In the genomic region with DNA sequence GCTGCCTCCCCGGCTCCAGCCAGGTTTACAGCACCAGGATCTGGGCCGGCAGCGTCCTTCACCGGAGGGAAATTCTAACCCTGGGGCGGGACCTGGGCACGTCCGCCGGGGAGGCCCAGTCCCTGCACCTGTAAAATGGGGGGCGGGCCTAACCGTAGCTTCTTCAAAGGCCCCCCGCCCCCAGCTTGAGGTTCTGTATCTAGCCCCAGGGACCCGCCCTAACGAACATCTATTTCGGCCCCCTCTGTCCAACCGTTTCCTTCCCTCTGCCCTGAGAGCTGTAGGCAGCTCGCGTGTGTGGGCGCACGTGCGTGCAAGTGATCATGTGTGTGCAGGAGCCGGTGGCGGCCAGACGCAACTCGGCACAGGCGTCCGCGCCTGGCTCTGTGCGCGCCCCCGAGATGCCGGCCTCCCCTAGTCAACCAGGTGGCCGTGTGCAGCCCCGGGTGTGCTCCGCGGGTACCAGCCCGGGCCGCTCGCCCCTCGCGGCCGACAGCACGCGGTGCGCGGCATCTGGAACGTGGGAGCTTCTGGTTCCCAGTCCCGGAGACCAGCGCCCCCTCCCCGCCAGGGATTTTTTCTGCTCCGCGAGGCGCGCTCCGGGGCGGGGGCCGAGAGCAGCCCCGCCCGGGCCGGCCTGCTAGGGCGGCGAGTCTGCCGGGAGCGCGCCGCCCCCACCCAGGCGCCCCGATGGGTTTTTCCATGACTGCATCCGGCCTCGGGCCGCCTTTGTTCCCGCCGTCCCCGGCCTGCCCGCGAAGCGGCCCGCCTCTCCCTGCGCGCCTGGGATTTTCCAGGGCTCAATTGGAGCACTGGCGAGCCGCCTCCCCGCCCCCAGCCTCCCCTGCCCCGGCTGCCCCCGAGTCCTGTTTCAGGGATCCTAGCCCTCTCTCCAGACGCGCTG, we compare ENCODE assay signal across 8 cellular contexts. TPM values are rescaled to one million over a fixed set of nuclear protein-coding genes. Genes with fewer than 3 reads are reported as not detected.
DNase-seq lines count a peak whose midpoint lies in the region; ATAC-seq and TF ChIP-seq lines count a peak whose summit lies in the region.

No MANE protein-coding gene starts in this region.

- H3K27me3 ChIP-seq in cardiac muscle cell: no peaks in the 10 kb centered on the region
- no peaks in the 10 kb centered on the region for H3K27me3 ChIP-seq in parathyroid adenoma (ENCODE audit: control insufficient read depth, insufficient read depth, low read length)
- H3K27me3 ChIP-seq in tibial nerve: no peaks in the 10 kb centered on the region

- H3K4me3 ChIP-seq in cardiac muscle cell: peak overlapping the region; percentile 9
- H3K4me3 ChIP-seq in parathyroid adenoma (ENCODE audit: low read depth, low read length): peak overlapping the region; percentile 61
- H3K4me3 ChIP-seq in tibial nerve: peak overlapping the region; percentile 39 to 62 (median 47)

- peak overlapping the region; percentile 93 for H3K27ac ChIP-seq in cardiac muscle cell
- H3K27ac ChIP-seq in parathyroid adenoma: peak overlapping the region; percentile 97
- H3K27ac ChIP-seq in tibial nerve: peak overlapping the region; percentile 95 to 99 (median 96)

- TF ChIP-seq CTCF in cardiac muscle cell (IDR thresholded peaks at IDR 0.05; ENCODE audit: low read depth, low read length) (peak; percentile 18), parathyroid adenoma (IDR thresholded peaks at IDR 0.05) (peak; percentile 39), tibial nerve (IDR thresholded peaks at IDR 0.05) (peak; percentile 11 to 79 (median 41))

- peak overlapping the region; percentile 98 to 100 (median 99) for H3K27ac Mint-ChIP-seq in IgD-negative memory B cell
- peak overlapping the region; percentile 99 for H3K27ac Mint-ChIP-seq in activated naive CD8-positive, alpha-beta T cell treated with anti-CD3 and anti-CD28 coated beads, Interleukin-2, amount 10 ng/mL, durations not matched to agents 7 days and 5 days

- peak overlapping the region; percentile 86 to 97 (median 91) for H3K4me3 Mint-ChIP-seq in IgD-negative memory B cell
- H3K4me3 Mint-ChIP-seq in activated naive CD8-positive, alpha-beta T cell treated with anti-CD3 and anti-CD28 coated beads, Interleukin-2, amount 10 ng/mL, durations not matched to agents 7 days and 5 days: peak overlapping the region; percentile 91

- H3K36me3 Mint-ChIP-seq in IgD-negative memory B cell: no peaks in the 10 kb centered on the region
- H3K36me3 Mint-ChIP-seq in activated naive CD8-positive, alpha-beta T cell treated with anti-CD3 and anti-CD28 coated beads, Interleukin-2, amount 10 ng/mL, durations not matched to agents 7 days and 5 days: no peaks in the 10 kb centered on the region

- no peaks in the 10 kb centered on the region for H3K9me3 Mint-ChIP-seq in IgD-negative memory B cell
- no peaks in the 10 kb centered on the region for H3K9me3 Mint-ChIP-seq in activated naive CD8-positive, alpha-beta T cell treated with anti-CD3 and anti-CD28 coated beads, Interleukin-2, amount 10 ng/mL, durations not matched to agents 7 days and 5 days

- H3K4me1 Mint-ChIP-seq in IgD-negative memory B cell: peaks cover 14 to 21% (median 20%) of the 10 kb centered on the region in 3 donors
- peaks cover 35% of the 10 kb centered on the region for H3K4me1 Mint-ChIP-seq in activated naive CD8-positive, alpha-beta T cell treated with anti-CD3 and anti-CD28 coated beads, Interleukin-2, amount 10 ng/mL, durations not matched to agents 7 days and 5 days

- DNase-seq in EL (peak; percentile 90), cardiac muscle cell (ENCODE audit: low read depth in 1 of 2, low spot score in 1 of 2) (peak; percentile 84 to 86), tibial nerve (ENCODE audit: low spot score in 2 of 2) (peak; percentile 76 to 77)
- DNase-seq in activated naive CD8-positive, alpha-beta T cell treated with anti-CD3 and anti-CD28 coated beads, Interleukin-2, amount 10 ng/mL, durations not matched to agents 7 days and 5 days: peak; percentile 86

- peak; percentile 52 for ATAC-seq in GM21576 (IDR thresholded peaks at IDR 0.05; ENCODE audit: unreplicated experiment)
- ATAC-seq in SK-N-SH treated with all-trans-retinoic acid at 6 μM for 48 hours: peak; percentile 48
- peak; percentile 68 for ATAC-seq in activated naive CD8-positive, alpha-beta T cell treated with anti-CD3 and anti-CD28 coated beads, Interleukin-2, amount 10 ng/mL, durations not matched to agents 7 days and 5 days (ENCODE audit: low read depth)

- peak overlapping the region; percentile 64 for H3K9ac ChIP-seq in parathyroid adenoma

- peak overlapping the region; percentile 90 for H3K4me2 ChIP-seq in parathyroid adenoma (ENCODE audit: low read length)

- H3K4me1 ChIP-seq in cardiac muscle cell (ENCODE audit: low read depth) (peaks cover 20% of the 10 kb centered on the region), parathyroid adenoma (peaks cover 20% of the 10 kb centered on the region), tibial nerve (peaks cover 4 to 43% (median 28%) of the 10 kb centered on the region in 4 donors)

- peak overlapping the region; percentile 99 for H2AFZ ChIP-seq in parathyroid adenoma

- peak in 1 of 2 donors; percentile 90 for TF ChIP-seq EP300 in tibial nerve (IDR thresholded peaks at IDR 0.05)

- TF ChIP-seq POLR2A in tibial nerve (IDR thresholded peaks at IDR 0.05): peak; percentile 37 to 67

- H3K27me3 Mint-ChIP-seq in IgD-negative memory B cell: no peaks in the 10 kb centered on the region
- H3K27me3 Mint-ChIP-seq in activated naive CD8-positive, alpha-beta T cell treated with anti-CD3 and anti-CD28 coated beads, Interleukin-2, amount 10 ng/mL, durations not matched to agents 7 days and 5 days: no peaks in the 10 kb centered on the region

- POLR2A ChIA-PET in activated naive CD8-positive, alpha-beta T cell treated with anti-CD3 and anti-CD28 coated beads, Interleukin-2, amount 10 ng/mL, durations not matched to agents 7 days and 5 days (lab: Charles Lee): interaction anchor here (0.6 to 5.5 kb wide), 18 partner anchors 9 to 1692 kb away, joined by 3 to 93 read pairs (median 8); a partner anchor contains a TSS

- WGBS in tibial nerve, 2 donors: 1% methylated on average over 28 to 35 of the region's 86 CpGs

- no peaks in the 10 kb centered on the region for H3K79me2 ChIP-seq in parathyroid adenoma

- H3K9me3 ChIP-seq in cardiac muscle cell (ENCODE audit: low read depth): no peaks in the 10 kb centered on the region
- H3K9me3 ChIP-seq in parathyroid adenoma (ENCODE audit: control insufficient read depth, low read length): no peaks in the 10 kb centered on the region
- H3K9me3 ChIP-seq in tibial nerve: no peaks in the 10 kb centered on the region

- H3K36me3 ChIP-seq in cardiac muscle cell: no peaks in the 10 kb centered on the region
- no peaks in the 10 kb centered on the region for H3K36me3 ChIP-seq in parathyroid adenoma (ENCODE audit: control insufficient read depth, insufficient read depth, low read length)
- H3K36me3 ChIP-seq in tibial nerve: no peaks in the 10 kb centered on the region

TF ChIP-seq in SK-N-SH treated with all-trans-retinoic acid at 6 μM for 48 hours, 23 proteins besides CTCF, POLR2A, EP300 and RAD21 (continues in another document):
- no peak for TF ChIP-seq PPARA (CRISPR knock-in tag; IDR thresholded peaks at IDR 0.05; ENCODE audit: borderline replicate concordance)
- TF ChIP-seq TCF4 (CRISPR knock-in tag; IDR thresholded peaks at IDR 0.05; ENCODE audit: borderline replicate concordance): no peak
- TF ChIP-seq TOX (CRISPR knock-in tag; IDR thresholded peaks at IDR 0.05; ENCODE audit: borderline replicate concordance): no peak
- TF ChIP-seq, protein P1, sequence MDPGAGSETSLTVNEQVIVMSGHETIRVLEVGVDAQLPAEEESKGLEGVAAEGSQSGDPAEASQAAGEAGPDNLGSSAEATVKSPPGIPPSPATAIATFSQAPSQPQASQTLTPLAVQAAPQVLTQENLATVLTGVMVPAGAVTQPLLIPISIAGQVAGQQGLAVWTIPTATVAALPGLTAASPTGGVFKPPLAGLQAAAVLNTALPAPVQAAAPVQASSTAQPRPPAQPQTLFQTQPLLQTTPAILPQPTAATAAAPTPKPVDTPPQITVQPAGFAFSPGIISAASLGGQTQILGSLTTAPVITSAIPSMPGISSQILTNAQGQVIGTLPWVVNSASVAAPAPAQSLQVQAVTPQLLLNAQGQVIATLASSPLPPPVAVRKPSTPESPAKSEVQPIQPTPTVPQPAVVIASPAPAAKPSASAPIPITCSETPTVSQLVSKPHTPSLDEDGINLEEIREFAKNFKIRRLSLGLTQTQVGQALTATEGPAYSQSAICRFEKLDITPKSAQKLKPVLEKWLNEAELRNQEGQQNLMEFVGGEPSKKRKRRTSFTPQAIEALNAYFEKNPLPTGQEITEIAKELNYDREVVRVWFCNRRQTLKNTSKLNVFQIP (CRISPR knock-in tag; IDR thresholded peaks at IDR 0.05; ENCODE audit: borderline replicate concordance, low read depth): no peak
- no peak for TF ChIP-seq SNAI2 (CRISPR knock-in tag; IDR thresholded peaks at IDR 0.05)
- no peak for TF ChIP-seq OSR1 (CRISPR knock-in tag; IDR thresholded peaks at IDR 0.05)
- no peak for TF ChIP-seq ESRRG (CRISPR knock-in tag; IDR thresholded peaks at IDR 0.05)
- TF ChIP-seq, protein P2, sequence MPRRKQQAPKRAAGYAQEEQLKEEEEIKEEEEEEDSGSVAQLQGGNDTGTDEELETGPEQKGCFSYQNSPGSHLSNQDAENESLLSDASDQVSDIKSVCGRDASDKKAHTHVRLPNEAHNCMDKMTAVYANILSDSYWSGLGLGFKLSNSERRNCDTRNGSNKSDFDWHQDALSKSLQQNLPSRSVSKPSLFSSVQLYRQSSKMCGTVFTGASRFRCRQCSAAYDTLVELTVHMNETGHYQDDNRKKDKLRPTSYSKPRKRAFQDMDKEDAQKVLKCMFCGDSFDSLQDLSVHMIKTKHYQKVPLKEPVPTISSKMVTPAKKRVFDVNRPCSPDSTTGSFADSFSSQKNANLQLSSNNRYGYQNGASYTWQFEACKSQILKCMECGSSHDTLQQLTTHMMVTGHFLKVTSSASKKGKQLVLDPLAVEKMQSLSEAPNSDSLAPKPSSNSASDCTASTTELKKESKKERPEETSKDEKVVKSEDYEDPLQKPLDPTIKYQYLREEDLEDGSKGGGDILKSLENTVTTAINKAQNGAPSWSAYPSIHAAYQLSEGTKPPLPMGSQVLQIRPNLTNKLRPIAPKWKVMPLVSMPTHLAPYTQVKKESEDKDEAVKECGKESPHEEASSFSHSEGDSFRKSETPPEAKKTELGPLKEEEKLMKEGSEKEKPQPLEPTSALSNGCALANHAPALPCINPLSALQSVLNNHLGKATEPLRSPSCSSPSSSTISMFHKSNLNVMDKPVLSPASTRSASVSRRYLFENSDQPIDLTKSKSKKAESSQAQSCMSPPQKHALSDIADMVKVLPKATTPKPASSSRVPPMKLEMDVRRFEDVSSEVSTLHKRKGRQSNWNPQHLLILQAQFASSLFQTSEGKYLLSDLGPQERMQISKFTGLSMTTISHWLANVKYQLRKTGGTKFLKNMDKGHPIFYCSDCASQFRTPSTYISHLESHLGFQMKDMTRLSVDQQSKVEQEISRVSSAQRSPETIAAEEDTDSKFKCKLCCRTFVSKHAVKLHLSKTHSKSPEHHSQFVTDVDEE (CRISPR knock-in tag; IDR thresholded peaks at IDR 0.05): no peak

RNA-seq across cellular contexts. Expression of a gene that starts 21.2 kb away (rescaled TPM):
- polyA plus RNA-seq in IgD-negative memory B cell (not detected), cardiac muscle cell (not detected in 2 replicates)
- total RNA-seq in activated naive CD8-positive, alpha-beta T cell treated with anti-CD3 and anti-CD28 coated beads, Interleukin-2, amount 10 ng/mL, durations not matched to agents 7 days and 5 days: not detected
- total RNA-seq in cardiac muscle cell (not detected in 2 replicates), tibial nerve (not detected)

Comparison
In these comparisons a context has a peak if more than half of its experiments do, and no peak if none do; other contexts are left out.
1. Peak in every context shown above with its lines: DNase-seq, ATAC-seq, H3K4me3 ChIP-seq and H3K27ac ChIP-seq.
2. H3K4me3 ChIP-seq: peak in every context shown above with its lines; median percentile 61 in parathyroid adenoma; 47 in tibial nerve; 9 in cardiac muscle cell.